In genomic region chr15:101652098-101652782, GRCh38 we compare ENCODE assay signal across 1 cellular context.
TF ChIP-seq lines count a peak whose summit lies in the region.

TM2D3 (minus strand) TSS chr15:101652381; CDS start chr15:101652361, 20 bp downstream.

TF ChIP-seq in HepG2, 621 proteins besides CTCF, POLR2A, EP300 and RAD21 (continued from another document and continues in another):
- peak; percentile 91 for TF ChIP-seq TSC22D2 (CRISPR knock-in tag; IDR thresholded peaks at IDR 0.05; ENCODE audit: borderline replicate concordance)
- TF ChIP-seq ZNF263 (CRISPR knock-in tag; IDR thresholded peaks at IDR 0.05), result 0 out of 2 replicates have a peak, but pooled peaks have one; percentile 25
- TF ChIP-seq UBTF (CRISPR knock-in tag; IDR thresholded peaks at IDR 0.05), result peak; percentile 95
- TF ChIP-seq ZNF674 (CRISPR knock-in tag; IDR thresholded peaks at IDR 0.05; ENCODE audit: low read depth), result no peak
- TF ChIP-seq MYC (CRISPR knock-in tag; IDR thresholded peaks at IDR 0.05; ENCODE audit: borderline replicate concordance), result peak; percentile 96
- TF ChIP-seq ZMYM2 (CRISPR knock-in tag; IDR thresholded peaks at IDR 0.05), result 0 out of 2 replicates have a peak, but pooled peaks have one; percentile 27
- TF ChIP-seq ZHX2 (IDR thresholded peaks at IDR 0.05; ENCODE audit: low read depth), result peak; percentile 70
- TF ChIP-seq ZHX2 (CRISPR knock-in tag; IDR thresholded peaks at IDR 0.05; ENCODE audit: borderline replicate concordance), result no peak
- no peak; the same call in 1 of the 2 replicates for TF ChIP-seq ZNF773 (CRISPR knock-in tag; IDR thresholded peaks at IDR 0.05; ENCODE audit: borderline replicate concordance)
- no peak; the same call in 1 of the 2 replicates for TF ChIP-seq TRAFD1 (CRISPR knock-in tag; IDR thresholded peaks at IDR 0.05; ENCODE audit: borderline replicate concordance)
- no peak; the same call in 1 of the 2 replicates for TF ChIP-seq PRDM10 (CRISPR knock-in tag; IDR thresholded peaks at IDR 0.05; ENCODE audit: low read depth)
- TF ChIP-seq ZFX (CRISPR knock-in tag; IDR thresholded peaks at IDR 0.05; ENCODE audit: low read depth), result peak; percentile 98
- TF ChIP-seq MAF1 (CRISPR knock-in tag; IDR thresholded peaks at IDR 0.05; ENCODE audit: borderline replicate concordance), result peak; percentile 51; the same call in 1 of the 2 replicates
- peak; percentile 69 for TF ChIP-seq MED13 (CRISPR knock-in tag; IDR thresholded peaks at IDR 0.05)
- TF ChIP-seq SOX6 (IDR thresholded peaks at IDR 0.05), result no peak
- peak; percentile 44; the same call in 1 of the 2 replicates for TF ChIP-seq SOX6 (CRISPR knock-in tag; IDR thresholded peaks at IDR 0.05)
- peak; percentile 99 for TF ChIP-seq ZNF687 (CRISPR knock-in tag; IDR thresholded peaks at IDR 0.05)
- TF ChIP-seq ZMYM3 (CRISPR knock-in tag; IDR thresholded peaks at IDR 0.05), result peak; percentile 26; the same call in 1 of the 2 replicates
- no peak for TF ChIP-seq ZBTB21 (CRISPR knock-in tag; IDR thresholded peaks at IDR 0.05)
- peak; percentile 83 for TF ChIP-seq ELF1 (CRISPR knock-in tag; IDR thresholded peaks at IDR 0.05)
- 0 out of 2 replicates have a peak, but pooled peaks have one; percentile 14 for TF ChIP-seq CEBPG (CRISPR knock-in tag; IDR thresholded peaks at IDR 0.05)
- peak; percentile 66; the same call in 1 of the 2 replicates for TF ChIP-seq RFXANK (CRISPR knock-in tag; IDR thresholded peaks at IDR 0.05)
- TF ChIP-seq ARID4A (CRISPR knock-in tag; IDR thresholded peaks at IDR 0.05; ENCODE audit: borderline replicate concordance), result peak; percentile 98
- no peak for TF ChIP-seq CCAR2 (optimal IDR thresholded peaks at IDR 0.05; ENCODE audit: low read depth, low read length)
- TF ChIP-seq RXRB (CRISPR knock-in tag; IDR thresholded peaks at IDR 0.05; ENCODE audit: borderline replicate concordance), result peak; percentile 37; the same call in 1 of the 2 replicates
- TF ChIP-seq STAG1 (CRISPR knock-in tag; IDR thresholded peaks at IDR 0.05), result peak; percentile 88
- peak; percentile 30; the same call in 1 of the 2 replicates for TF ChIP-seq ZNF605 (CRISPR knock-in tag; IDR thresholded peaks at IDR 0.05)
- TF ChIP-seq KDM5A (IDR thresholded peaks at IDR 0.05; ENCODE audit: borderline replicate concordance, low read length), result peak; percentile 78; the same call in 1 of the 2 replicates
- no peak for TF ChIP-seq ZNF205 (CRISPR knock-in tag; IDR thresholded peaks at IDR 0.05)
